9 cellular contexts compared by ENCODE assay signal in genomic region chr6:85640806-85641205, GRCh38. TPM values are rescaled to one million over a fixed set of nuclear protein-coding genes. Genes with fewer than 3 reads are reported as not detected.
A peak's percentile ranks its signal among the peaks of the same experiment; 100 is the strongest.
DNase-seq lines count a peak whose midpoint lies in the region; FAIRE-seq and TF ChIP-seq lines count a peak whose summit lies in the region.
"Had no signal": no experiment of that assay in that cellular context is flagged by ENCODE, and none has a peak within 500 bp of the region (broad histone marks: within the 10 kb centered on the region; RNA-seq: fewer than 3 reads in every experiment).

No MANE protein-coding gene starts in this region.

- H3K9ac ChIP-seq in HUES64 (ENCODE audit: low read depth, low read length), result peak overlapping the region; percentile 98
- H3K9ac ChIP-seq in muscle layer of colon (ENCODE audit: low read length), result peak overlapping the region; percentile 91

- H3K4me3 ChIP-seq in AG09309 (ENCODE audit: control insufficient read depth, low read depth, low read length) (peak overlapping the region; percentile 92), HUES64 (ENCODE audit: low read length) (peak overlapping the region; percentile 91), bronchial epithelial cell (ENCODE audit: low read depth, low read length) (peak overlapping the region; percentile 84), muscle layer of colon (ENCODE audit: low read depth in 1 of 2, low read length in 2 of 2) (peak overlapping the region in 1 of 2 donors; percentile 94)

- H3K4me1 ChIP-seq in HUES64 (ENCODE audit: insufficient read depth, low read length) (peaks cover 23% of the 10 kb centered on the region), muscle layer of colon (ENCODE audit: insufficient read depth, low read length) (peaks cover 36% of the 10 kb centered on the region)

- H3K27me3 ChIP-seq in HUES64 (ENCODE audit: insufficient read depth, low read length) (no peaks in the 10 kb centered on the region), bronchial epithelial cell (ENCODE audit: control insufficient read depth, insufficient read depth, low read length) (no peaks in the 10 kb centered on the region), muscle layer of colon (ENCODE audit: control insufficient read depth in 1 of 2, insufficient read depth in 2 of 2, low read length in 2 of 2) (no peaks in the 10 kb centered on the region)

- DNase-seq in AG09309 (ENCODE audit: low read depth) (no peak), bronchial epithelial cell (ENCODE audit: low read depth) (no peak), NOMO-1 (lab: John Stamatoyannopoulos, UW; ENCODE audit: unreplicated experiment in 2 of 2) (no peak), NCI-H774 (lab: John Stamatoyannopoulos, UW) (no peak)
- no peak for DNase-seq in stimulated activated CD4-positive, alpha-beta T cell treated with anti-CD3 and anti-CD28 coated beads, Interleukin-1b, Interleukin-23, amount 100 ng/mL, for 48 hours
- DNase-seq in effector CD8-positive, alpha-beta T cell (lab: John Stamatoyannopoulos, UW), result no peak

- H3K36me3 ChIP-seq in HUES64 (ENCODE audit: insufficient read depth, low read length), result peaks cover 57% of the 10 kb centered on the region
- peaks cover 8% of the 10 kb centered on the region for H3K36me3 ChIP-seq in bronchial epithelial cell (ENCODE audit: control insufficient read depth, insufficient read depth, low read length)
- peaks cover 38% of the 10 kb centered on the region for H3K36me3 ChIP-seq in muscle layer of colon (ENCODE audit: insufficient read depth, low read length)

- TF ChIP-seq CTCF in AG09309 (IDR thresholded peaks at IDR 0.05; ENCODE audit: control insufficient read depth, insufficient read depth, low read depth, low read length, missing control alignments) (no peak), bronchial epithelial cell (IDR thresholded peaks at IDR 0.05; ENCODE audit: insufficient read depth, low read length, severe bottlenecking) (no peak)

- H3K27ac ChIP-seq in HUES64 (ENCODE audit: low read depth, low read length) (no peak overlapping the region), muscle layer of colon (ENCODE audit: low read depth, low read length) (no peak overlapping the region)

- FAIRE-seq in bronchial epithelial cell (lab: Jason Lieb, UNC), result no peak
- FAIRE-seq: islet of Langerhans had no signal

- H3K9me3 ChIP-seq in HUES64 (ENCODE audit: insufficient read depth, low read depth, low read length) (no peaks in the 10 kb centered on the region), muscle layer of colon (ENCODE audit: low read length) (no peaks in the 10 kb centered on the region)

- WGBS in HUES64, result 68% methylated on average over 3 of the region's 3 CpGs

RNA-seq across cellular contexts. Expression of gene SYNCRIP, which starts 1.9 kb away (rescaled TPM):
- 168 TPM for polyA plus RNA-seq in HUES64 (2013, experiment 1 of 2)
- polyA plus RNA-seq in HUES64 (2013, experiment 2 of 2), result 140 TPM
- total RNA-seq in bronchial epithelial cell, result 48.8 and 66.6 TPM in 2 replicates

RNA-seq across cellular contexts. Expression of gene SNX14, which starts 47.1 kb away (rescaled TPM):
- polyA plus RNA-seq in HUES64 (2013, experiment 1 of 2), result 20.4 TPM
- 22.2 TPM for polyA plus RNA-seq in HUES64 (2013, experiment 2 of 2)
- 99.6 and 119 TPM in 2 replicates for total RNA-seq in bronchial epithelial cell
